Comparison of ENCODE assay signal across 36 cellular contexts in genomic region chr6:34537922-34538550, GRCh38. TPM values are rescaled to one million over a fixed set of nuclear protein-coding genes. Genes with fewer than 3 reads are reported as not detected.
"Had no signal": no experiment of that assay in that cellular context is flagged by ENCODE, and none has a peak within 500 bp of the region (broad histone marks: within the 10 kb centered on the region; RNA-seq: fewer than 3 reads in every experiment).

No MANE protein-coding gene starts in this region.

- H3K27me3 ChIP-seq: brain microvascular endothelial cell, cardiac muscle cell had no signal

- H3K27ac Mint-ChIP-seq: activated CD4-positive, alpha-beta memory T cell treated with anti-CD3 and anti-CD28 coated beads for 36 hours; activated naive CD8-positive, alpha-beta T cell treated with anti-CD3 and anti-CD28 coated beads for 36 hours; activated T-cell treated with anti-CD3 and anti-CD28 coated beads, Interleukin-2, amount 50 U/mL, for 72 hours; activated T-helper 17 cell treated with anti-CD3 and anti-CD28 coated beads, Interleukin-2, amount 50 U/mL, for 72 hours had no signal

- H3K4me3 ChIP-seq: cardiac muscle cell, PC-9 had no signal

- H2AFZ ChIP-seq: PC-9 had no signal

- H3K27ac ChIP-seq: brain microvascular endothelial cell, cardiac muscle cell, PC-9, RWPE1 had no signal

- H3K4me3 Mint-ChIP-seq: activated CD4-positive, alpha-beta memory T cell treated with anti-CD3 and anti-CD28 coated beads for 36 hours; activated naive CD8-positive, alpha-beta T cell treated with anti-CD3 and anti-CD28 coated beads for 36 hours; activated T-cell treated with anti-CD3 and anti-CD28 coated beads, Interleukin-2, amount 50 U/mL, for 72 hours; activated T-helper 17 cell treated with anti-CD3 and anti-CD28 coated beads, Interleukin-2, amount 50 U/mL, for 72 hours; central memory CD8-positive, alpha-beta T cell had no signal

- H3K36me3 ChIP-seq: brain microvascular endothelial cell, cardiac muscle cell had no signal

- H3K4me1 Mint-ChIP-seq: activated naive CD8-positive, alpha-beta T cell treated with anti-CD3 and anti-CD28 coated beads for 36 hours; activated T-helper 17 cell treated with anti-CD3 and anti-CD28 coated beads, Interleukin-2, amount 50 U/mL, for 72 hours; central memory CD8-positive, alpha-beta T cell had no signal

- H3K36me3 Mint-ChIP-seq: activated CD4-positive, alpha-beta memory T cell treated with anti-CD3 and anti-CD28 coated beads for 36 hours; activated naive CD8-positive, alpha-beta T cell treated with anti-CD3 and anti-CD28 coated beads for 36 hours had no signal

- ATAC-seq: activated CD4-positive, CD25-positive, alpha-beta regulatory T cell treated with anti-CD3 and anti-CD28 coated beads, Interleukin-2, amount 50 U/mL, for 24 hours; activated T-cell treated with anti-CD3 and anti-CD28 coated beads, Interleukin-2, amount 50 U/mL, for 72 hours; activated T-helper 17 cell treated with anti-CD3 and anti-CD28 coated beads, Interleukin-2, amount 50 U/mL, for 72 hours; Right ventricle myocardium inferior had no signal

- H3K4me2 ChIP-seq: PC-9 had no signal

- DNase-seq: activated CD4-positive, alpha-beta memory T cell treated with anti-CD3 and anti-CD28 coated beads for 36 hours; activated CD4-positive, alpha-beta T cell treated with anti-CD3 and anti-CD28 coated beads for 4 hours; activated CD4-positive, alpha-beta T cell treated with anti-CD3 and anti-CD28 coated beads, Interleukin-2, amount 50 U/mL, for 1 hour; activated effector memory CD4-positive, alpha-beta T cell treated with anti-CD3 and anti-CD28 coated beads, Interleukin-2, amount 50 U/mL, for 16 hours; activated naive CD4-positive, alpha-beta T cell; activated naive CD4-positive, alpha-beta T cell treated with anti-CD3 and anti-CD28 coated beads, Interleukin-2, amount 50 U/mL, for 16 hours; activated naive CD8-positive, alpha-beta T cell treated with anti-CD3 and anti-CD28 coated beads for 36 hours; activated T-cell treated with anti-CD3 and anti-CD28 coated beads, Interleukin-2, amount 50 U/mL, for 1 hour; activated T-cell treated with anti-CD3 and anti-CD28 coated beads, Interleukin-2, amount 50 U/mL, for 72 hours; amniotic stem cell; aorta; brain microvascular endothelial cell; NCI-H1092 treated with DMSO at 0.1 percent for 48 hours; NCI-H1417; NCI-H146; NCI-H187; NCI-H2029 treated with DMSO at 0.1 percent for 48 hours; NCI-H2107; NCI-H510A; NCI-H526; NCI-H748 treated with DMSO at 0.1 percent for 48 hours; NK-92 treated with Interleukin-12 subunit alpha and Interleukin-12 subunit beta, amount 100 ng/mL, for 24 hours; PC-9; SW 1271; T-helper 1 cell; T-helper 2 cell; T-helper 9 cell had no signal

- H3K9me3 Mint-ChIP-seq: activated CD4-positive, alpha-beta memory T cell treated with anti-CD3 and anti-CD28 coated beads for 36 hours; activated naive CD8-positive, alpha-beta T cell treated with anti-CD3 and anti-CD28 coated beads for 36 hours; activated T-cell treated with anti-CD3 and anti-CD28 coated beads, Interleukin-2, amount 50 U/mL, for 72 hours; activated T-helper 17 cell treated with anti-CD3 and anti-CD28 coated beads, Interleukin-2, amount 50 U/mL, for 72 hours; central memory CD8-positive, alpha-beta T cell had no signal

- H3K27me3 Mint-ChIP-seq: activated CD4-positive, alpha-beta memory T cell treated with anti-CD3 and anti-CD28 coated beads for 36 hours; activated naive CD8-positive, alpha-beta T cell treated with anti-CD3 and anti-CD28 coated beads for 36 hours; activated T-helper 17 cell treated with anti-CD3 and anti-CD28 coated beads, Interleukin-2, amount 50 U/mL, for 72 hours; central memory CD8-positive, alpha-beta T cell had no signal

- FAIRE-seq: RCC 7860 had no signal

RNA-seq across cellular contexts. Expression of gene SPDEF, which starts 18.1 kb away (rescaled TPM):
- total RNA-seq: activated CD8-positive, alpha-beta memory T cell treated with anti-CD3 and anti-CD28 coated beads for 36 hours; activated naive CD8-positive, alpha-beta T cell treated with anti-CD3 and anti-CD28 coated beads for 36 hours; M059J; Right ventricle myocardium inferior had no signal
- polyA plus RNA-seq: cardiac muscle cell had no signal
